Comparison of ENCODE assay signal across 15 cellular contexts in the genomic region with DNA sequence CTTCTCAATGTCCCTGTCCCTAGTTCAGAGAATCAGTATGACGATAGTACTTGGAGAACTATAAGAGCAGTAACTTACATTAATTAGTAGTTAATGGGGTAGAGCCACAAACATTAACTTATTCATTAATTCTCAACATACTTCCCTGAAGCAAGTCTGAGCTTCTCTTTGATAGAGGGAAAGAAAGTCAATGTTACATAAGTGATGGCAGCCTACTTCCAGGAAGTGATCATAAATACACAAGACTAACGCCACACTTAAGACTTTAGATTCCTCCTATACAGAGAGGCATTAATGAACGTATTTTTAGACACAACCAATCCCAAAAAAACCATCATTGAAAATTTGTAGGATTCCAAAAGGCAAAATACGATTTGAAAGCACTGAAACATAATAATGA. TPM values are rescaled to one million over a fixed set of nuclear protein-coding genes. Genes with fewer than 3 reads are reported as not detected.
DNase-seq lines count a peak whose midpoint lies in the region; ATAC-seq and TF ChIP-seq lines count a peak whose summit lies in the region.
"Had no signal": no experiment of that assay in that cellular context is flagged by ENCODE, and none has a peak within 500 bp of the region (broad histone marks: within the 10 kb centered on the region; RNA-seq: fewer than 3 reads in every experiment).

No MANE protein-coding gene starts in this region.

- no peak overlapping the region for H2AFZ ChIP-seq in PC-3 (ENCODE audit: low read length)

- H3K36me3 ChIP-seq in PC-3 (ENCODE audit: low read depth, low read length) = 0 out of 2 replicates have a peak, but pooled peaks cover 4% of the 10 kb centered on the region
- H3K36me3 ChIP-seq in uterus = no peaks in the 10 kb centered on the region

- H3K79me2 ChIP-seq in PC-3 (ENCODE audit: low read length) = peaks cover 97% of the 10 kb centered on the region

- CTCF ChIA-PET in PC-3 (lab: Charles Lee) = no interaction called here
- CTCF ChIA-PET in activated naive CD4-positive, alpha-beta T cell treated with anti-CD3 and anti-CD28 coated beads, Interleukin-2, amount 10 ng/mL, durations not matched to agents 7 days and 5 days (lab: Charles Lee) = interaction anchor here (1.1 kb wide), 1 partner anchor 11 kb away, joined by 3 read pairs; no protein-coding TSS in a partner anchor

- no peaks in the 10 kb centered on the region for H3K9me3 ChIP-seq in PC-3 (ENCODE audit: low read length)
- H3K9me3 ChIP-seq in uterus = peaks cover 0 to 6% of the 10 kb centered on the region in 2 donors

- peaks cover 54% of the 10 kb centered on the region for H3K4me1 Mint-ChIP-seq in activated naive CD8-positive, alpha-beta T cell (ENCODE audit: low read depth)
- peaks cover 58% of the 10 kb centered on the region for H3K4me1 Mint-ChIP-seq in activated naive CD8-positive, alpha-beta T cell treated with anti-CD3 and anti-CD28 coated beads, Interleukin-2, amount 50 U/mL, for 24 hours
- peaks cover 35% of the 10 kb centered on the region for H3K4me1 Mint-ChIP-seq in activated naive CD4-positive, alpha-beta T cell treated with anti-CD3 and anti-CD28 coated beads, Interleukin-2, amount 10 ng/mL, durations not matched to agents 7 days and 5 days
- peaks cover 35% of the 10 kb centered on the region for H3K4me1 Mint-ChIP-seq in stimulated activated memory B cell treated with anti-CD40 and anti-IgM and Interleukin-4, amounts not matched to agents 10 μg/mL and 1 μg/mL and 100 μg/mL, for 72 hours

- peak overlapping the region; percentile 64 for H3K4me3 Mint-ChIP-seq in activated naive CD8-positive, alpha-beta T cell
- no peak overlapping the region for H3K4me3 Mint-ChIP-seq in activated naive CD8-positive, alpha-beta T cell treated with anti-CD3 and anti-CD28 coated beads, Interleukin-2, amount 50 U/mL, for 24 hours
- H3K4me3 Mint-ChIP-seq in activated naive CD4-positive, alpha-beta T cell treated with anti-CD3 and anti-CD28 coated beads, Interleukin-2, amount 10 ng/mL, durations not matched to agents 7 days and 5 days = no peak overlapping the region
- no peak overlapping the region for H3K4me3 Mint-ChIP-seq in stimulated activated memory B cell treated with anti-CD40 and anti-IgM and Interleukin-4, amounts not matched to agents 10 μg/mL and 1 μg/mL and 100 μg/mL, for 72 hours

- no peak for TF ChIP-seq POLR2A in uterus (IDR thresholded peaks at IDR 0.05)

- H3K36me3 Mint-ChIP-seq in activated naive CD8-positive, alpha-beta T cell = peaks cover 2% of the 10 kb centered on the region
- peaks cover 2% of the 10 kb centered on the region for H3K36me3 Mint-ChIP-seq in activated naive CD8-positive, alpha-beta T cell treated with anti-CD3 and anti-CD28 coated beads, Interleukin-2, amount 50 U/mL, for 24 hours (ENCODE audit: low read depth)
- peaks cover 4% of the 10 kb centered on the region for H3K36me3 Mint-ChIP-seq in activated naive CD4-positive, alpha-beta T cell treated with anti-CD3 and anti-CD28 coated beads, Interleukin-2, amount 10 ng/mL, durations not matched to agents 7 days and 5 days
- no peaks in the 10 kb centered on the region for H3K36me3 Mint-ChIP-seq in stimulated activated memory B cell treated with anti-CD40 and anti-IgM and Interleukin-4, amounts not matched to agents 10 μg/mL and 1 μg/mL and 100 μg/mL, for 72 hours

- no peak overlapping the region for H3K4me3 ChIP-seq in PC-3 (ENCODE audit: low read length)
- H3K4me3 ChIP-seq in uterus = no peak overlapping the region

- no peak overlapping the region for H3K27ac Mint-ChIP-seq in activated naive CD8-positive, alpha-beta T cell
- no peak overlapping the region for H3K27ac Mint-ChIP-seq in activated naive CD8-positive, alpha-beta T cell treated with anti-CD3 and anti-CD28 coated beads, Interleukin-2, amount 50 U/mL, for 24 hours
- no peak overlapping the region for H3K27ac Mint-ChIP-seq in activated naive CD4-positive, alpha-beta T cell treated with anti-CD3 and anti-CD28 coated beads, Interleukin-2, amount 10 ng/mL, durations not matched to agents 7 days and 5 days
- H3K27ac Mint-ChIP-seq in stimulated activated memory B cell treated with anti-CD40 and anti-IgM and Interleukin-4, amounts not matched to agents 10 μg/mL and 1 μg/mL and 100 μg/mL, for 72 hours = no peak overlapping the region

- ATAC-seq in activated naive CD8-positive, alpha-beta T cell treated with anti-CD3 and anti-CD28 coated beads, Interleukin-2, amount 50 U/mL, for 24 hours = no peak
- no peak for ATAC-seq in PC-3
- ATAC-seq in stimulated activated memory B cell treated with anti-CD40 and anti-IgM and Interleukin-4, amounts not matched to agents 10 μg/mL and 1 μg/mL and 100 μg/mL, for 72 hours = no peak
- ATAC-seq: Right ventricle myocardium inferior had no signal

- H3K4me2 ChIP-seq in PC-3 (ENCODE audit: low read length) = peak overlapping the region; percentile 76

- no peak for DNase-seq in activated naive CD8-positive, alpha-beta T cell treated with anti-CD3 and anti-CD28 coated beads, Interleukin-2, amount 50 U/mL, for 24 hours
- DNase-seq in PC-3 (no peak), epithelial cell of prostate (ENCODE audit: low read depth, low spot score) (no peak), uterus (no peak), NCI-H1417 (lab: John Stamatoyannopoulos, UW) (no peak)
- DNase-seq in activated naive CD4-positive, alpha-beta T cell treated with anti-CD3 and anti-CD28 coated beads, Interleukin-2, amount 10 ng/mL, durations not matched to agents 7 days and 5 days = no peak
- DNase-seq: KG1, NCI-H1930, NCI-H2171, NCI-H446 treated with DMSO at 0.1 percent for 48 hours, NCI-H748 treated with DMSO at 0.1 percent for 48 hours had no signal

- H3F3A ChIP-seq in PC-3 (ENCODE audit: low read length, unreplicated experiment) = no peaks in the 10 kb centered on the region

- H3K9me3 Mint-ChIP-seq in activated naive CD8-positive, alpha-beta T cell (ENCODE audit: low read depth) = no peaks in the 10 kb centered on the region
- H3K9me3 Mint-ChIP-seq in activated naive CD8-positive, alpha-beta T cell treated with anti-CD3 and anti-CD28 coated beads, Interleukin-2, amount 50 U/mL, for 24 hours = no peaks in the 10 kb centered on the region
- H3K9me3 Mint-ChIP-seq in activated naive CD4-positive, alpha-beta T cell treated with anti-CD3 and anti-CD28 coated beads, Interleukin-2, amount 10 ng/mL, durations not matched to agents 7 days and 5 days = no peaks in the 10 kb centered on the region
- no peaks in the 10 kb centered on the region for H3K9me3 Mint-ChIP-seq in stimulated activated memory B cell treated with anti-CD40 and anti-IgM and Interleukin-4, amounts not matched to agents 10 μg/mL and 1 μg/mL and 100 μg/mL, for 72 hours

- H3K27me3 ChIP-seq in PC-3 (ENCODE audit: low read length) (no peaks in the 10 kb centered on the region), uterus (no peaks in the 10 kb centered on the region)

- no peaks in the 10 kb centered on the region for H3K27me3 Mint-ChIP-seq in activated naive CD8-positive, alpha-beta T cell
- no peaks in the 10 kb centered on the region for H3K27me3 Mint-ChIP-seq in activated naive CD8-positive, alpha-beta T cell treated with anti-CD3 and anti-CD28 coated beads, Interleukin-2, amount 50 U/mL, for 24 hours
- H3K27me3 Mint-ChIP-seq in activated naive CD4-positive, alpha-beta T cell treated with anti-CD3 and anti-CD28 coated beads, Interleukin-2, amount 10 ng/mL, durations not matched to agents 7 days and 5 days = no peaks in the 10 kb centered on the region
- no peaks in the 10 kb centered on the region for H3K27me3 Mint-ChIP-seq in stimulated activated memory B cell treated with anti-CD40 and anti-IgM and Interleukin-4, amounts not matched to agents 10 μg/mL and 1 μg/mL and 100 μg/mL, for 72 hours

- POLR2A ChIA-PET in PC-3 (lab: Charles Lee; ENCODE audit: unreplicated experiment) = no interaction called here

- H3K4me1 ChIP-seq in PC-3 (ENCODE audit: insufficient read depth, low read length) = peaks cover 57% of the 10 kb centered on the region
- peaks cover 0 to 19% of the 10 kb centered on the region in 2 donors for H3K4me1 ChIP-seq in uterus

- BruUV-seq in PC-3 (replicated peaks; lab: Mats Ljungman, UMichigan) = no TSS peak

- H3K9ac ChIP-seq in PC-3 (ENCODE audit: low read length) = no peak overlapping the region

- no peaks in the 10 kb centered on the region for H3K9me2 ChIP-seq in PC-3 (replicated peaks; ENCODE audit: low read length)

- intact Hi-C loops in PC-3 (cut with micrococcal nuclease) (loop anchor here (5.0 kb wide), 3 partner anchors 52 to 362 kb away; partner anchors contain the start of gene RAP1GDS1), uterus (cut with DNase I; ENCODE audit: low total_unique reads) (no loop called here)

- H3K27ac ChIP-seq in PC-3 (ENCODE audit: low read length) = peak overlapping the region; percentile 96
- peak overlapping the region; percentile 90 for H3K27ac ChIP-seq in epithelial cell of prostate
- H3K27ac ChIP-seq in uterus = peak overlapping the region; percentile 83 to 98
- H3K27ac ChIP-seq: C4-2B had no signal

- TF ChIP-seq CTCF in PC-3 (conservative IDR thresholded peaks at IDR 0.05; ENCODE audit: low read depth, low read length) (no peak), uterus (IDR thresholded peaks at IDR 0.05) (no peak)

- H4K20me1 ChIP-seq in PC-3 (ENCODE audit: low read length) = no peaks in the 10 kb centered on the region

RNA-seq across cellular contexts. Expression of gene TSPAN5, which starts 33.8 kb away (rescaled TPM):
- total RNA-seq in PC-3 (2014; rRNA removed) = 41.8 and 50.3 TPM in 2 replicates
- total RNA-seq in uterus = 10 to 100 TPM; 15.9 to 45.3 (median 30.3) TPM
